ENCODE assay signal across 26 cellular contexts in the genomic region with DNA sequence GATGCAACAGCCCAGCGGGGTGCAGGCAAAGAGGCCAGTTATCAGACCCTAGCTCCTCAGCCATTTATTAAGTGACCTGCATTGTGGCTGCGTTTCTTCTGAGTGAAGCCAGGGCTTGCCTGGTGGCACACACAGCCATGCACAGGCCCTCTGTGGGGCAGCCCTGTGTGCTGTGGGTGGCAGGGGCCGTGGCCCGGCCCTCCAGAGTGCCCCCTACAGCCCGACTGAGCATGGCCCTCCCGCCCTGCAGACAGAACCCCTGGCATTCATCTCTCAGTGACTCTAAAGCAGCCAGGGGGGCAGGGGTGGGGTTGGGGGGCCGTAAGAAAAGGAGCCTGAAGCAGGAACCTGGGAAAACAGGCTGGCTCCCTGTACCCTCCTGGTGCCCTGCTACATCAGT.
"Had no signal": no experiment of that assay in that cellular context is flagged by ENCODE, and none has a peak within 500 bp of the region (broad histone marks: within the 10 kb centered on the region; RNA-seq: fewer than 3 reads in every experiment).

No MANE protein-coding gene starts in this region.

- H2AFZ ChIP-seq: parathyroid adenoma had no signal

- H3K4me3 ChIP-seq: body of pancreas, cardiac muscle cell, coronary artery, gastroesophageal sphincter, right atrium auricular region, transverse colon had no signal

- H3K27ac ChIP-seq: body of pancreas, cardiac muscle cell, coronary artery, gastroesophageal sphincter, parathyroid adenoma, right atrium auricular region, transverse colon, VCaP had no signal

- H3K36me3 ChIP-seq: cardiac muscle cell, gastroesophageal sphincter, right atrium auricular region, transverse colon had no signal

- H3K4me3 Mint-ChIP-seq: activated naive CD8-positive, alpha-beta T cell; effector memory CD8-positive, alpha-beta T cell; immature natural killer cell; nephron had no signal

- DNase-seq: activated CD4-positive, alpha-beta T cell treated with anti-CD3 and anti-CD28 coated beads for 48 hours; activated CD4-positive, alpha-beta T cell treated with anti-CD3 and anti-CD28 coated beads, Interleukin-2, amount 50 U/mL, for 48 hours; activated CD8-positive, alpha-beta memory T cell treated with anti-CD3 and anti-CD28 coated beads for 24 hours; activated effector memory CD4-positive, alpha-beta T cell treated with Interleukin-2 at 50 U/mL for 16 hours; activated naive CD4-positive, alpha-beta T cell treated with Interleukin-2 at 50 U/mL for 16 hours; anterior cingulate cortex; body of pancreas; effector memory CD8-positive, alpha-beta T cell; hippocampal formation; immature natural killer cell; kidney; left colon; mammary epithelial cell; nucleus accumbens; stimulated activated naive CD4-positive, alpha-beta T cell; T-helper 9 cell; transverse colon had no signal

- H3K36me3 Mint-ChIP-seq: activated naive CD8-positive, alpha-beta T cell; immature natural killer cell had no signal

- H3K4me1 ChIP-seq: gastroesophageal sphincter, right atrium auricular region, transverse colon had no signal

- H3K9me3 ChIP-seq: body of pancreas, gastroesophageal sphincter, right atrium auricular region, transverse colon had no signal

- ATAC-seq: activated CD4-positive, CD25-positive, alpha-beta regulatory T cell treated with anti-CD3 and anti-CD28 coated beads, Interleukin-2, amount 50 U/mL, for 24 hours; body of pancreas; effector memory CD8-positive, alpha-beta T cell; gastroesophageal sphincter; left colon had no signal

- H3K4me1 Mint-ChIP-seq: immature natural killer cell, nephron had no signal

- H3K27me3 ChIP-seq: body of pancreas, cardiac muscle cell, gastroesophageal sphincter, right atrium auricular region, transverse colon had no signal

- H3K27ac Mint-ChIP-seq: activated naive CD8-positive, alpha-beta T cell; effector memory CD8-positive, alpha-beta T cell; immature natural killer cell; nephron had no signal

- H3K27me3 Mint-ChIP-seq: activated naive CD8-positive, alpha-beta T cell; effector memory CD8-positive, alpha-beta T cell had no signal

- H3K9me3 Mint-ChIP-seq: effector memory CD8-positive, alpha-beta T cell; immature natural killer cell; nephron had no signal

- H3K9ac ChIP-seq: parathyroid adenoma had no signal
